ENCODE assay signal across 23 cellular contexts in genomic region chr11:61056566-61056965, GRCh38. TPM values are rescaled to one million over a fixed set of nuclear protein-coding genes. Genes with fewer than 3 reads are reported as not detected.
DNase-seq lines count a peak whose midpoint lies in the region; ATAC-seq, FAIRE-seq and TF ChIP-seq lines count a peak whose summit lies in the region.
"Had no signal": no experiment of that assay in that cellular context is flagged by ENCODE, and none has a peak within 500 bp of the region (broad histone marks: within the 10 kb centered on the region; RNA-seq: fewer than 3 reads in every experiment).

No MANE protein-coding gene starts in this region.

- H3K36me3 Mint-ChIP-seq in activated naive CD4-positive, alpha-beta T cell treated with anti-CD3 and anti-CD28 coated beads, Interleukin-2, amount 10 ng/mL, durations not matched to agents 7 days and 5 days, result peaks cover 31% of the 10 kb centered on the region
- H3K36me3 Mint-ChIP-seq: immature natural killer cell had no signal

- peaks cover 83% of the 10 kb centered on the region for H3K4me1 Mint-ChIP-seq in activated naive CD4-positive, alpha-beta T cell treated with anti-CD3 and anti-CD28 coated beads, Interleukin-2, amount 10 ng/mL, durations not matched to agents 7 days and 5 days

- intact Hi-C loops in body of pancreas (cut with DNase I), result no loop called here

- no peaks in the 10 kb centered on the region for H3K36me3 ChIP-seq in body of pancreas (replicated peaks in 1 of 2; ENCODE audit: insufficient read depth in 1 of 2, low read depth in 2 of 2)
- H3K36me3 ChIP-seq: lower lobe of right lung, thoracic aorta had no signal

- TF ChIP-seq POLR2A in body of pancreas (IDR thresholded peaks at IDR 0.05), result no peak

- H3K4me3 ChIP-seq in body of pancreas, result no peak overlapping the region
- H3K4me3 ChIP-seq: lower lobe of right lung, skin epidermis, thoracic aorta had no signal

- CTCF ChIA-PET in activated naive CD4-positive, alpha-beta T cell treated with anti-CD3 and anti-CD28 coated beads, Interleukin-2, amount 10 ng/mL, durations not matched to agents 7 days and 5 days (lab: Charles Lee), result interaction anchor here (1.2 kb wide), 2 partner anchors 15 to 87 kb away, joined by 4 to 6 read pairs; no protein-coding TSS in a partner anchor

- no peak overlapping the region for H3K27ac ChIP-seq in body of pancreas
- H3K27ac ChIP-seq: lower lobe of right lung, parathyroid adenoma, RWPE1, skin epidermis, thoracic aorta had no signal

- no peak overlapping the region for H3K4me3 Mint-ChIP-seq in activated naive CD4-positive, alpha-beta T cell treated with anti-CD3 and anti-CD28 coated beads, Interleukin-2, amount 10 ng/mL, durations not matched to agents 7 days and 5 days
- H3K4me3 Mint-ChIP-seq: activated B cell treated with CpG ODN at 0.5 μM for 24 hours, B cell, immature natural killer cell had no signal

- no peaks in the 10 kb centered on the region for H3K9me3 ChIP-seq in body of pancreas
- H3K9me3 ChIP-seq: lower lobe of right lung, thoracic aorta had no signal

- no peaks in the 10 kb centered on the region for H3K27me3 ChIP-seq in body of pancreas

- peak; percentile 15 for DNase-seq in activated naive CD4-positive, alpha-beta T cell treated with anti-CD3 and anti-CD28 coated beads, Interleukin-2, amount 10 ng/mL, durations not matched to agents 7 days and 5 days
- no peak for DNase-seq in activated naive CD4-positive, alpha-beta T cell treated with Interleukin-2 at 50 U/mL for 16 hours
- DNase-seq in NCI-H2081 (lab: John Stamatoyannopoulos, UW), result peak; percentile 48 to 75
- DNase-seq in body of pancreas, result peak in 3 of 4 donors; percentile 24 to 54 (median 27)
- DNase-seq in SIG-M5 (lab: John Stamatoyannopoulos, UW), result no peak
- no peak for DNase-seq in RCC 7860 (ENCODE audit: low spot score)
- DNase-seq: activated B cell treated with CpG ODN at 0.5 μM for 24 hours; Calu3; effector memory CD4-positive, alpha-beta T cell; immature natural killer cell; lower lobe of right lung; MM.1S; NCI-H2171; stimulated activated CD4-positive, alpha-beta T cell treated with anti-CD3 and anti-CD28 coated beads, Interleukin-4, amount 100 ng/mL, for 24 hours; stimulated activated CD8-positive, alpha-beta memory T cell treated with anti-CD3 and anti-CD28 coated beads, Interleukin-4, amount 100 ng/mL, for 48 hours; T-helper 1 cell had no signal

- WGBS in body of pancreas, 2 donors, result 67 to 72% methylated on average over 6 of the region's 6 CpGs

- no peaks in the 10 kb centered on the region for H3K4me1 ChIP-seq in body of pancreas
- H3K4me1 ChIP-seq: parathyroid adenoma had no signal

- ATAC-seq in body of pancreas (no peak), GM18867 (IDR thresholded peaks at IDR 0.05; ENCODE audit: unreplicated experiment) (no peak)
- ATAC-seq: lower lobe of right lung had no signal

- H3K27ac Mint-ChIP-seq in activated naive CD4-positive, alpha-beta T cell treated with anti-CD3 and anti-CD28 coated beads, Interleukin-2, amount 10 ng/mL, durations not matched to agents 7 days and 5 days, result no peak overlapping the region
- H3K27ac Mint-ChIP-seq: activated B cell treated with CpG ODN at 0.5 μM for 24 hours, B cell had no signal

- TF ChIP-seq CTCF in body of pancreas (IDR thresholded peaks at IDR 0.05), result no peak

- FAIRE-seq in RCC 7860 (lab: Jason Lieb, UNC), result no peak
- FAIRE-seq: GM12891 had no signal

- H3K9me3 Mint-ChIP-seq in activated naive CD4-positive, alpha-beta T cell treated with anti-CD3 and anti-CD28 coated beads, Interleukin-2, amount 10 ng/mL, durations not matched to agents 7 days and 5 days, result no peaks in the 10 kb centered on the region
- H3K9me3 Mint-ChIP-seq: activated B cell treated with CpG ODN at 0.5 μM for 24 hours, immature natural killer cell had no signal

- H3K27me3 Mint-ChIP-seq in activated naive CD4-positive, alpha-beta T cell treated with anti-CD3 and anti-CD28 coated beads, Interleukin-2, amount 10 ng/mL, durations not matched to agents 7 days and 5 days, result no peaks in the 10 kb centered on the region
- H3K27me3 Mint-ChIP-seq: activated B cell treated with CpG ODN at 0.5 μM for 24 hours, B cell had no signal

RNA-seq across cellular contexts. Expression of gene CD5, which starts 45.7 kb away (rescaled TPM):
- total RNA-seq in body of pancreas, result under 1 TPM; 0.33 to 0.52 TPM
- total RNA-seq: Calu3 had no signal

Comparison
In these comparisons a context has a peak if more than half of its experiments do, and no peak if none do; other contexts are left out.
1. DNase-seq: peak in activated naive CD4-positive, alpha-beta T cell treated with anti-CD3 and anti-CD28 coated beads, Interleukin-2, amount 10 ng/mL, durations not matched to agents 7 days and 5 days (single experiment), NCI-H2081 (2 of 2) and body of pancreas (3 of 4); none in activated naive CD4-positive, alpha-beta T cell treated with Interleukin-2 at 50 U/mL for 16 hours (single experiment), SIG-M5 (single experiment) and RCC 7860 (single experiment).